Comparison of ENCODE assay signal across 17 cellular contexts in genomic region chr1:110102081-110102480, GRCh38. TPM values are rescaled to one million over a fixed set of nuclear protein-coding genes. Genes with fewer than 3 reads are reported as not detected.
A peak's percentile ranks its signal among the peaks of the same experiment; 100 is the strongest.
DNase-seq lines count a peak whose midpoint lies in the region; TF ChIP-seq lines count a peak whose summit lies in the region.
"Had no signal": no experiment of that assay in that cellular context is flagged by ENCODE, and none has a peak within 500 bp of the region (broad histone marks: within the 10 kb centered on the region; RNA-seq: fewer than 3 reads in every experiment).

No MANE protein-coding gene starts in this region.

- no peak overlapping the region for H3K4me3 ChIP-seq in NB4 (ENCODE audit: low read depth, low read length)
- H3K4me3 ChIP-seq in cardiac fibroblast (replicated peaks in 1 of 2; ENCODE audit: low read depth in 2 of 2, low read length in 2 of 2) = no peak overlapping the region
- H3K4me3 ChIP-seq: GM23338, prostate gland had no signal

- peaks cover 29% of the 10 kb centered on the region for H3K27me3 Mint-ChIP-seq in type B pancreatic cell

- no peaks in the 10 kb centered on the region for H3K36me3 Mint-ChIP-seq in type B pancreatic cell
- H3K36me3 Mint-ChIP-seq: activated naive CD4-positive, alpha-beta T cell treated with anti-CD3 and anti-CD28 coated beads, Interleukin-2, amount 10 ng/mL, durations not matched to agents 7 days and 5 days had no signal

- peaks cover 27% of the 10 kb centered on the region for H3K4me1 Mint-ChIP-seq in type B pancreatic cell (ENCODE audit: unreplicated experiment)
- H3K4me1 Mint-ChIP-seq: activated naive CD4-positive, alpha-beta T cell treated with anti-CD3 and anti-CD28 coated beads, Interleukin-2, amount 10 ng/mL, durations not matched to agents 7 days and 5 days had no signal

- no peak overlapping the region for H3K4me3 Mint-ChIP-seq in type B pancreatic cell
- H3K4me3 Mint-ChIP-seq: activated naive CD4-positive, alpha-beta T cell treated with anti-CD3 and anti-CD28 coated beads, Interleukin-2, amount 10 ng/mL, durations not matched to agents 7 days and 5 days; GM23338 had no signal

- no peak for TF ChIP-seq POLR2A in NB4 (IDR thresholded peaks at IDR 0.05; ENCODE audit: extremely low read depth, insufficient read length)

- DNase-seq in NOMO-1 (lab: John Stamatoyannopoulos, UW; ENCODE audit: unreplicated experiment in 2 of 2) (peak; percentile 28 to 29), NOMO-1 treated with dmso at 0.1 percent for 144 hours (lab: John Stamatoyannopoulos, UW; ENCODE audit: unreplicated experiment) (no peak), NB4 (ENCODE audit: low read depth) (peak; percentile 75), cardiac fibroblast (ENCODE audit: low read depth in 2 of 2) (peak; percentile 26 to 31), type B pancreatic cell (ENCODE audit: extremely low spot score, unreplicated experiment) (no peak), HUDEP-2 (lab: John Stamatoyannopoulos, UW; ENCODE audit: unreplicated experiment in 76 of 76) (no peak), dermis blood vessel endothelial cell (no peak), DMS153 treated with DMSO at 0.1 percent for 48 hours (lab: John Stamatoyannopoulos, UW; ENCODE audit: unreplicated experiment) (no peak)
- DNase-seq: 8988T; activated naive CD4-positive, alpha-beta T cell treated with anti-CD3 and anti-CD28 coated beads, Interleukin-2, amount 10 ng/mL, durations not matched to agents 7 days and 5 days; GF-D8; left cardiac atrium; NCI-H1417 treated with DMSO at 0.1 percent for 48 hours; NCI-H345; T-helper 1 cell had no signal

- H3K9me3 Mint-ChIP-seq in type B pancreatic cell = no peaks in the 10 kb centered on the region
- H3K9me3 Mint-ChIP-seq: activated naive CD4-positive, alpha-beta T cell treated with anti-CD3 and anti-CD28 coated beads, Interleukin-2, amount 10 ng/mL, durations not matched to agents 7 days and 5 days; GM23338 had no signal

- peak overlapping the region; percentile 15 for H3K27ac Mint-ChIP-seq in type B pancreatic cell
- H3K27ac Mint-ChIP-seq: activated naive CD4-positive, alpha-beta T cell treated with anti-CD3 and anti-CD28 coated beads, Interleukin-2, amount 10 ng/mL, durations not matched to agents 7 days and 5 days; GM23338 had no signal

- TF ChIP-seq CTCF in NB4 (IDR thresholded peaks at IDR 0.05; ENCODE audit: low read depth, low read length) (no peak), cardiac fibroblast (IDR thresholded peaks at IDR 0.05; ENCODE audit: low read depth, low read length) (no peak), type B pancreatic cell (conservative IDR thresholded peaks at IDR 0.05) (no peak)

RNA-seq across cellular contexts. Expression of gene UBL4B, which starts 10.2 kb away (rescaled TPM):
- total RNA-seq in type B pancreatic cell (ENCODE audit: low replicate concordance) (1.0 TPM in 1 of 2 replicates, not detected in the other), dermis blood vessel endothelial cell (not detected in 2 replicates)
- total RNA-seq: GM23338, left cardiac atrium had no signal

RNA-seq across cellular contexts. Expression of gene ALX3, which starts 31.6 kb away (rescaled TPM):
- total RNA-seq in type B pancreatic cell (ENCODE audit: low replicate concordance) (1.4 and 19.8 TPM in 2 replicates), dermis blood vessel endothelial cell (not detected in 2 replicates)
- total RNA-seq: GM23338, left cardiac atrium had no signal

RNA-seq across cellular contexts. Expression of gene SLC6A17, which starts 48.2 kb away (rescaled TPM):
- total RNA-seq in type B pancreatic cell (ENCODE audit: low replicate concordance) = 0.50 and 0.58 TPM in 2 replicates
- 0.51 and 0.84 TPM in 2 replicates for total RNA-seq in dermis blood vessel endothelial cell

Comparison
In these comparisons a context has a peak if more than half of its experiments do, and no peak if none do; other contexts are left out.
1. DNase-seq: peak in NOMO-1 (2 of 2), NB4 (single experiment) and cardiac fibroblast (2 of 2); none in NOMO-1 treated with dmso at 0.1 percent for 144 hours (single experiment), type B pancreatic cell (single experiment), HUDEP-2 (0 of 76), dermis blood vessel endothelial cell (single experiment) and DMS153 treated with DMSO at 0.1 percent for 48 hours (single experiment).